In the genomic region with DNA sequence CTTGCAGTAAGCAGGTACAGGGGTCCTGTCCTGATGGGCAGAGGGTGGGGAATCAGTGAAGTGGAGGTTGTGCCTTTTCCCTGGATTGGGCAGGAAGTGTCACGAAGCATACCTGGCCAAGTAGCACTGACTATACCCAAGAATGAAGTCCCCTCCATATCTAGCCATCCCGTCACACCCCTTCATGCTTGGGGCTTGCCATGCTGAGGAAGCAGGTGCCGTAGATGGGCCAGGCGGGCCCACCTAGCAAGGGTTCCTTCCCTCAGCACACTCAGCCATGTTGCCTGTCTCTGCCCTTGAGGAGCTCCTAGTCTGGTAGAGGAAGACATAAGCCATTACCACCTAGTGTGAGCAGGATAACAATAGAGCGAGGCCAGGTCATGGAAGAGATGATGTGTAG, we compare ENCODE assay signal across 18 cellular contexts.
"Had no signal": no experiment of that assay in that cellular context is flagged by ENCODE, and none has a peak within 500 bp of the region (broad histone marks: within the 10 kb centered on the region; RNA-seq: fewer than 3 reads in every experiment).

No MANE protein-coding gene starts in this region.

- H3K27ac Mint-ChIP-seq: activated naive CD4-positive, alpha-beta T cell treated with anti-CD3 and anti-CD28 coated beads, Interleukin-2, amount 10 ng/mL, durations not matched to agents 7 days and 5 days; nephron had no signal

- H3K9me3 ChIP-seq: body of pancreas, left ventricle myocardium inferior, mucosa of descending colon, thoracic aorta had no signal

- H3K27ac ChIP-seq: body of pancreas, coronary artery, left ventricle myocardium inferior, thoracic aorta had no signal

- ATAC-seq: body of pancreas, mucosa of descending colon, SK-N-SH treated with all-trans-retinoic acid at 6 μM for 48 hours had no signal

- H3K27me3 ChIP-seq: body of pancreas had no signal

- H3K4me3 Mint-ChIP-seq: activated naive CD4-positive, alpha-beta T cell treated with anti-CD3 and anti-CD28 coated beads, Interleukin-2, amount 10 ng/mL, durations not matched to agents 7 days and 5 days; central memory CD8-positive, alpha-beta T cell; nephron had no signal

- H3K4me1 Mint-ChIP-seq: activated naive CD4-positive, alpha-beta T cell treated with anti-CD3 and anti-CD28 coated beads, Interleukin-2, amount 10 ng/mL, durations not matched to agents 7 days and 5 days had no signal

- H3K27me3 Mint-ChIP-seq: activated naive CD4-positive, alpha-beta T cell treated with anti-CD3 and anti-CD28 coated beads, Interleukin-2, amount 10 ng/mL, durations not matched to agents 7 days and 5 days; central memory CD8-positive, alpha-beta T cell had no signal

- H3K4me3 ChIP-seq: body of pancreas, coronary artery, left ventricle myocardium inferior, mucosa of descending colon, thoracic aorta had no signal

- H3K9me3 Mint-ChIP-seq: activated naive CD4-positive, alpha-beta T cell treated with anti-CD3 and anti-CD28 coated beads, Interleukin-2, amount 10 ng/mL, durations not matched to agents 7 days and 5 days; central memory CD8-positive, alpha-beta T cell; nephron had no signal

- DNase-seq: activated CD4-positive, alpha-beta T cell treated with anti-CD3 and anti-CD28 coated beads for 1 hour; activated CD4-positive, alpha-beta T cell treated with anti-CD3 and anti-CD28 coated beads, Interleukin-2, amount 50 U/mL, for 48 hours; activated CD8-positive, alpha-beta memory T cell treated with anti-CD3 and anti-CD28 coated beads, Interleukin-2, amount 50 U/mL, for 4 hours; activated naive CD4-positive, alpha-beta T cell treated with anti-CD3 and anti-CD28 coated beads, Interleukin-2, amount 10 ng/mL, durations not matched to agents 7 days and 5 days; amniotic stem cell; body of pancreas; foreskin fibroblast; hippocampal formation; left ventricle myocardium inferior; mucosa of descending colon; nucleus accumbens; posterior cingulate gyrus; T-helper 1 cell had no signal
